Comparison of ENCODE assay signal across 28 cellular contexts in the genomic region with DNA sequence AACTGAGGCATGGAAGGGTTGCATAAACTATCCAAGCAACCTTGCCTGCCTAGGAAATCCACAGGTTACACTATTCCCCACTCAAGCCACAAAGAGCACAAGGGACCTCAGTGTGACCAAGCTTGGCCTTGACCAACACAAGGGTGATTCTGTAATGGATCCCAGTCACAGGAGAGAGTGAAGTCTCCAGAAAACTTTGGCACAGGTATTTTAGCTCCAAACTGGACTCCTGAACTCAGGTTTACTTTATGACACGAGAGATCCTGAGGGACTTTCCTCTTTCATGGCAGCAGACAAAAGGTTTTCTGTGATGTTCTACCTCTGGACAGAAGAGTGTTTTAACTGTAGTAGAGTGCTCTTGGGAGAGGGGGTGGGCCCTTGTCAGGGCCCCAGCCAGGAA.
"Had no signal": no experiment of that assay in that cellular context is flagged by ENCODE, and none has a peak within 500 bp of the region (broad histone marks: within the 10 kb centered on the region; RNA-seq: fewer than 3 reads in every experiment).

No MANE protein-coding gene starts in this region.

- H3K27ac ChIP-seq: brain microvascular endothelial cell, coronary artery, dorsolateral prefrontal cortex, foreskin keratinocyte, gastrocnemius medialis had no signal

- DNase-seq: activated CD4-positive, alpha-beta memory T cell treated with anti-CD3 and anti-CD28 coated beads for 36 hours; activated CD4-positive, alpha-beta T cell treated with anti-CD3 and anti-CD28 coated beads for 36 hours; activated CD4-positive, alpha-beta T cell treated with anti-CD3 and anti-CD28 coated beads, Interleukin-2, amount 10 ng/mL, durations not matched to agents 24 days and 14 days; activated CD4-positive, CD25-positive, alpha-beta regulatory T cell; activated CD4-positive, CD25-positive, alpha-beta regulatory T cell treated with anti-CD3 and anti-CD28 coated beads, Interleukin-2, amount 50 U/mL, for 72 hours; activated CD8-positive, alpha-beta memory T cell treated with anti-CD3 and anti-CD28 coated beads, Interleukin-2, amount 10 ng/mL, durations not matched to agents 7 days and 5 days; activated CD8-positive, alpha-beta memory T cell treated with anti-CD3 and anti-CD28 coated beads, Interleukin-2, amount 50 U/mL, for 4 hours; activated CD8-positive, alpha-beta T cell treated with anti-CD3 and anti-CD28 coated beads, Interleukin-2, amount 10 ng/mL, durations not matched to agents 7 days and 5 days; activated gamma-delta T cell; activated naive CD4-positive, alpha-beta T cell; activated naive CD4-positive, alpha-beta T cell treated with anti-CD3 and anti-CD28 coated beads, Interleukin-2, amount 10 ng/mL, durations not matched to agents 7 days and 5 days; activated T-cell treated with anti-CD3 and anti-CD28 coated beads, Interleukin-2, amount 50 U/mL, for 24 hours; activated T-cell treated with anti-CD3 and anti-CD28 coated beads, Interleukin-2, amount 50 U/mL, for 72 hours; amniotic stem cell; anterior cingulate cortex; brain microvascular endothelial cell; dorsolateral prefrontal cortex; effector memory CD4-positive, alpha-beta T cell; endodermal cell; foreskin keratinocyte; gastrocnemius medialis; glutamatergic neuron; T-helper 2 cell had no signal

- H3K4me1 ChIP-seq: foreskin keratinocyte, gastrocnemius medialis had no signal

- H3K4me3 ChIP-seq: coronary artery, dorsolateral prefrontal cortex, gastrocnemius medialis had no signal

- ATAC-seq: activated CD4-positive, alpha-beta T cell treated with anti-CD3 and anti-CD28 coated beads for 36 hours; activated CD8-positive, alpha-beta memory T cell treated with anti-CD3 and anti-CD28 coated beads, Interleukin-2, amount 10 ng/mL, durations not matched to agents 7 days and 5 days; activated CD8-positive, alpha-beta T cell treated with anti-CD3 and anti-CD28 coated beads, Interleukin-2, amount 10 ng/mL, durations not matched to agents 7 days and 5 days; activated naive CD4-positive, alpha-beta T cell treated with anti-CD3 and anti-CD28 coated beads, Interleukin-2, amount 50 U/mL, for 72 hours; activated T-cell treated with anti-CD3 and anti-CD28 coated beads, Interleukin-2, amount 50 U/mL, for 72 hours; esophagus mucosa; foreskin keratinocyte; gastrocnemius medialis had no signal

- H3K27me3 ChIP-seq: brain microvascular endothelial cell, dorsolateral prefrontal cortex, gastrocnemius medialis had no signal

- H3K9me3 ChIP-seq: gastrocnemius medialis had no signal

- FAIRE-seq: astrocyte, bronchial epithelial cell had no signal

- H3K36me3 ChIP-seq: brain microvascular endothelial cell, gastrocnemius medialis had no signal
